ENCODE assay signal across 30 cellular contexts in genomic region chr15:66149871-66150270, GRCh38.
"Had no signal": no experiment of that assay in that cellular context is flagged by ENCODE, and none has a peak within 500 bp of the region (broad histone marks: within the 10 kb centered on the region; RNA-seq: fewer than 3 reads in every experiment).

No MANE protein-coding gene starts in this region.

- H3K36me3 ChIP-seq: esophagus muscularis mucosa, gastrocnemius medialis, heart left ventricle, WERI-Rb-1 had no signal

- DNase-seq: activated B cell treated with CpG ODN at 0.5 μM for 24 hours; activated CD4-positive, alpha-beta T cell treated with anti-CD3 and anti-CD28 coated beads for 48 hours; activated CD4-positive, alpha-beta T cell treated with anti-CD3 and anti-CD28 coated beads, Interleukin-2, amount 50 U/mL, for 1 hour; activated CD4-positive, alpha-beta T cell treated with anti-CD3 and anti-CD28 coated beads, Interleukin-2, amount 50 U/mL, for 48 hours; activated CD8-positive, alpha-beta memory T cell treated with anti-CD3 and anti-CD28 coated beads for 24 hours; activated CD8-positive, alpha-beta T cell treated with anti-CD3 and anti-CD28 coated beads for 36 hours; activated effector memory CD4-positive, alpha-beta T cell treated with Interleukin-2 at 50 U/mL for 16 hours; activated gamma-delta T cell treated with Interleukin-2 at 50 U/mL for 16 hours; activated naive CD4-positive, alpha-beta T cell treated with anti-CD3 and anti-CD28 coated beads, Interleukin-2, amount 50 U/mL, for 16 hours; activated naive CD4-positive, alpha-beta T cell treated with Interleukin-2 at 50 U/mL for 16 hours; activated T-cell treated with anti-CD3 and anti-CD28 coated beads, Interleukin-2, amount 50 U/mL, for 4 hours; amniotic stem cell; anterior cingulate cortex; body of pancreas; caudate nucleus; cortex of kidney; dermis blood vessel endothelial cell; effector CD4-positive, alpha-beta T cell; effector memory CD8-positive, alpha-beta T cell; erythroblast; foreskin keratinocyte; gastrocnemius medialis; glutamatergic neuron; heart left ventricle; T-helper 17 cell; T1000; WERI-Rb-1 had no signal

- H3K27me3 ChIP-seq: body of pancreas had no signal

- H3K27ac ChIP-seq: body of pancreas, esophagus muscularis mucosa, foreskin keratinocyte, gastrocnemius medialis, heart left ventricle, WERI-Rb-1 had no signal

- ATAC-seq: activated CD4-positive, CD25-positive, alpha-beta regulatory T cell treated with anti-CD3 and anti-CD28 coated beads, Interleukin-2, amount 50 U/mL, for 24 hours; activated CD8-positive, alpha-beta T cell treated with anti-CD3 and anti-CD28 coated beads for 36 hours; activated T-cell treated with anti-CD3 and anti-CD28 coated beads, Interleukin-2, amount 50 U/mL, for 4 hours; activated T-helper 17 cell treated with anti-CD3 and anti-CD28 coated beads, Interleukin-2, amount 50 U/mL, for 72 hours; body of pancreas; effector memory CD8-positive, alpha-beta T cell; foreskin keratinocyte; gastrocnemius medialis; T-helper 17 cell had no signal

- H3K4me3 ChIP-seq: body of pancreas, esophagus muscularis mucosa, gastrocnemius medialis, heart left ventricle had no signal

- H3K9me3 ChIP-seq: body of pancreas, esophagus muscularis mucosa, gastrocnemius medialis, heart left ventricle had no signal

- H3K4me1 ChIP-seq: esophagus muscularis mucosa, foreskin keratinocyte, gastrocnemius medialis had no signal
